ENCODE assay signal across 24 cellular contexts in the genomic region with DNA sequence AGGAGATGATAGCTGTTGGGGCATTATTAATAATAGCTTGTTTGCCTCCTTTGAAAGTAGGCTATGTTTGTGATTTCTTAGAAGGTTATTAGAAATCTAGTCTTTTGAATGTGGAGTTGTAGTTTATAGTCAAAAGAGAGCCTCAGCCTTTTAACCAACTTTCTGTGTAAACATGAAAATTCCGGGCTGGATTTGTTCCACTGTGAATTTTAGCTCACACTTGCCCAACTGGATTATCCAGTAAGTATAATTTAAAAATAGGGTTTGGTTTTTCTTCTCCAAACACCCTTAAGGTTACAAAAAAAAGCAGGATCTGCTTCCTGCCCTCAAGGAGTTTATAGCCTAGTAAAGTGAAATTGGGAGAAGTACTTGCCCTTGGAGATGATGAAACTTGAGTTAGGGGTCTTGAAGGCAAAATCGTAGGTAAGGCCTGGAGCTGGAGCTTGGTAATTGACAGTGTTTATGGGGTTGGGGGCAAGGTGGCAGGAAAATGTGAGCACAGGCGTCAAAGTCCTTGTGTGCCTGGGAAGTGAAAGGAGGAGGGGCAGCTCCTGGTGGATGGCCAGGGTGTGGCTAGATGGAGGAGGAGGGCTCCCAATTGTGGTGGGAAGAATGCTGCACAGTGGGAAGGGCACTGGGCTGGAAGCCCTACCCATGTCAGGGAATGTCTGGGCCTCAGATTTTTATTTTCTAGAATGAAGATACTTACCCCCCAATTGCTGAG. TPM values are rescaled to one million over a fixed set of nuclear protein-coding genes. Genes with fewer than 3 reads are reported as not detected.
DNase-seq lines count a peak whose midpoint lies in the region; ATAC-seq, FAIRE-seq and TF ChIP-seq lines count a peak whose summit lies in the region.
"Had no signal": no experiment of that assay in that cellular context is flagged by ENCODE, and none has a peak within 500 bp of the region (broad histone marks: within the 10 kb centered on the region; RNA-seq: fewer than 3 reads in every experiment).

No MANE protein-coding gene starts in this region.

- peak; percentile 39 for FAIRE-seq in keratinocyte (lab: Jason Lieb, UNC)
- FAIRE-seq: D721Med, G401.6, H54, K562 had no signal

- H3K79me2 ChIP-seq in keratinocyte (ENCODE audit: control insufficient read depth, insufficient read depth, low read length) = peaks cover 89% of the 10 kb centered on the region

- H3K9ac ChIP-seq in keratinocyte (ENCODE audit: control insufficient read depth, extremely low read depth, insufficient read depth, low read length) = peak overlapping the region; percentile 57

- H2AFZ ChIP-seq in keratinocyte (ENCODE audit: control insufficient read depth, low read length) = no peak overlapping the region

- H3K9me3 ChIP-seq in keratinocyte (ENCODE audit: control insufficient read depth, low read depth, low read length) = no peaks in the 10 kb centered on the region
- no peaks in the 10 kb centered on the region for H3K9me3 ChIP-seq in stomach
- H3K9me3 ChIP-seq: left lung, upper lobe of left lung had no signal

- peaks cover 3% of the 10 kb centered on the region for H4K20me1 ChIP-seq in keratinocyte (ENCODE audit: control insufficient read depth, extremely low read depth, insufficient read depth, low read length)

- peak; percentile 72 for DNase-seq in HT1080 (ENCODE audit: low read depth)
- DNase-seq in SW480 (ENCODE audit: low spot score) = peak; percentile 90
- no peak for DNase-seq in keratinocyte (ENCODE audit: low read depth, low spot score)
- DNase-seq in stomach = no peak
- no peak for DNase-seq in NCI-H345 (lab: John Stamatoyannopoulos, UW)
- DNase-seq: activated CD4-positive, alpha-beta T cell treated with anti-CD3 and anti-CD28 coated beads, Interleukin-2, amount 50 U/mL, for 1 hour; activated CD8-positive, alpha-beta memory T cell treated with anti-CD3 and anti-CD28 coated beads, Interleukin-2, amount 50 U/mL, for 4 hours; activated gamma-delta T cell; amygdala; caudate nucleus; left lung; MV-4-11; NCI-H510A; SHP77; stimulated activated CD4-positive, alpha-beta T cell treated with anti-CD3 and anti-CD28 coated beads, Interleukin-2, amount 100 ng/mL, for 48 hours; T-helper 1 cell; upper lobe of left lung had no signal

- no peak for TF ChIP-seq EP300 in stomach (IDR thresholded peaks at IDR 0.05)

- dilution Hi-C loops in keratinocyte (cut with MboI; ENCODE audit: extremely low pct_ligation_motif_present, low sequenced_read_pairs) = no loop called here

- H3K4me3 ChIP-seq in keratinocyte (ENCODE audit: control insufficient read depth in 2 of 3, extremely low read depth in 1 of 3, insufficient read depth in 2 of 3, low read depth in 1 of 3, low read length in 3 of 3) (peak overlapping the region in 1 of 3 experiments; percentile 3), stomach (no peak overlapping the region)
- H3K4me3 ChIP-seq: K562, left lung, upper lobe of left lung had no signal

- no peak for TF ChIP-seq CTCF in keratinocyte (optimal IDR thresholded peaks at IDR 0.05 in 1 of 3, IDR thresholded peaks at IDR 0.05 in 1 of 3, conservative IDR thresholded peaks at IDR 0.05 in 1 of 3; ENCODE audit: extremely low read depth in 1 of 3, insufficient read depth in 2 of 3, low read length in 3 of 3)
- no peak for TF ChIP-seq CTCF in stomach (IDR thresholded peaks at IDR 0.05)

- 53 to 61% (median 56%) methylated on average over 3 of the region's 3 CpGs for WGBS in stomach, 5 donors

- peaks cover 90% of the 10 kb centered on the region for H3K4me1 ChIP-seq in keratinocyte (ENCODE audit: control insufficient read depth, extremely low read depth, insufficient read depth, low read length)
- peaks cover 10 to 66% (median 54%) of the 10 kb centered on the region in 4 donors for H3K4me1 ChIP-seq in stomach

- peaks cover 8 to 22% of the 10 kb centered on the region in 2 experiments for H3K36me3 ChIP-seq in keratinocyte (ENCODE audit: control insufficient read depth in 2 of 2, extremely low read depth in 1 of 2, insufficient read depth in 2 of 2, low read length in 2 of 2)
- no peaks in the 10 kb centered on the region for H3K36me3 ChIP-seq in stomach
- H3K36me3 ChIP-seq: left lung had no signal

- intact Hi-C loops in stomach (cut with DNase I; ENCODE audit: low total_unique reads) = no loop called here

- peak overlapping the region; percentile 43 for H3K4me2 ChIP-seq in keratinocyte (ENCODE audit: control insufficient read depth, extremely low read depth, insufficient read depth, low read depth, low read length)

- H3K9me1 ChIP-seq in keratinocyte (ENCODE audit: control insufficient read depth, extremely low read depth, insufficient read depth, low read length) = peaks cover 4% of the 10 kb centered on the region

- TF ChIP-seq POLR2A in stomach (IDR thresholded peaks at IDR 0.05) = no peak

- ATAC-seq in GM18861 (IDR thresholded peaks at IDR 0.05; ENCODE audit: unreplicated experiment) (no peak), GM18511 (IDR thresholded peaks at IDR 0.05; ENCODE audit: unreplicated experiment) (no peak)
- ATAC-seq: K562, left lung had no signal

- peak overlapping the region; percentile 81 for H3K27ac ChIP-seq in keratinocyte (ENCODE audit: control insufficient read depth, insufficient read depth, low read length)
- H3K27ac ChIP-seq in stomach = peak overlapping the region in 3 of 5 donors; percentile 2 to 71 (median 57)
- H3K27ac ChIP-seq: HL-60, left lung, upper lobe of left lung had no signal

- H3K27me3 ChIP-seq in keratinocyte (ENCODE audit: control insufficient read depth, extremely low read depth, insufficient read depth, low read length) (no peaks in the 10 kb centered on the region), stomach (no peaks in the 10 kb centered on the region)
- H3K27me3 ChIP-seq: left lung, upper lobe of left lung had no signal

RNA-seq across cellular contexts. Expression of a gene that starts 21.3 kb away (rescaled TPM):
- 311 and 345 TPM in 2 replicates for total RNA-seq in HT1080 (2014; rRNA removed; shearing (Covaris generic))
- 221 and 294 TPM in 2 replicates for polyA plus RNA-seq in HT1080 (2015; cell fraction: cytosol; rRNA removed)
- 505 and 588 TPM in 2 replicates for polyA plus RNA-seq in HT1080 (2015; cell fraction: nucleus; rRNA removed)
- polyA plus RNA-seq in keratinocyte (258 to 441 TPM (median 273 TPM) in 3 replicates), stomach (10 to 100 TPM; 10.7 to 19.5 (median 18.4) TPM)
- polyA plus RNA-seq in keratinocyte (2011; ENCODE audit: low read depth) = 360 TPM
- polyA plus RNA-seq in keratinocyte (2011; cell fraction: cytosol; rRNA removed) = 148 and 205 TPM in 2 replicates
- 661 and 820 TPM in 2 replicates for polyA plus RNA-seq in keratinocyte (2011; cell fraction: nucleus; rRNA removed)
- polyA plus RNA-seq in keratinocyte (2012; ENCODE audit: low replicate concordance) = 169 and 660 TPM in 2 replicates
- 374 to 691 TPM (median 492 TPM) in 3 replicates for polyA minus RNA-seq in keratinocyte
- 252 TPM for polyA minus RNA-seq in keratinocyte (2011; cell fraction: cytosol; rRNA and poly(A)+ RNA removed)
- polyA minus RNA-seq in keratinocyte (2011; cell fraction: nucleus; rRNA and poly(A)+ RNA removed) = 750 and 1,558 TPM in 2 replicates
- 100 to 1,000 TPM in 3 of 5 donors, 10 to 100 TPM in 2; 20.4 to 391 (median 212) TPM for total RNA-seq in stomach

Comparison
In these comparisons a context has a peak if more than half of its experiments do, and no peak if none do; other contexts are left out.
1. DNase-seq: peak in HT1080 (single experiment) and SW480 (single experiment); none in keratinocyte (single experiment), stomach (single experiment) and NCI-H345 (single experiment).